Comparison of ENCODE assay signal across 9 cellular contexts in the genomic region with DNA sequence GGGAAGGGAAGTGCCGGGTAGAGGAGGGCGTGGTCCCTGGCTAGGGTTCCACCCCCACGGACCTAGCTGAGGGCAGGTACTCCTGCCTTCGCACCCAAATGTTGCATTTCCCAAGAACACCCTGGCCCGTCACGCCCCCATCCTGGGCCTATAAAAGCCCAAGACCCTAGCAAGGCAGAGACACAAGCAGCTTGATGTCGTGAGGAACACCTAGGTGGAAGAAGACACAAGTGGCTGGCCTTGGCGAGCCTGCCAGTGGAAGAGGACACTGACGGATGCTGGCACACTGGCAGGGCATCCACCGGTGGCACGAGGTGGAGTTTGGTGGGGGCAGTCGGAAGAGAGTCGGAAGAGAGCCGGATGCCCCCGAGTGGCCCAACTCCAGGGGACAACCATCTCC.
"Had no signal": no experiment of that assay in that cellular context is flagged by ENCODE, and none has a peak within 500 bp of the region (broad histone marks: within the 10 kb centered on the region; RNA-seq: fewer than 3 reads in every experiment).

No MANE protein-coding gene starts in this region.

- ATAC-seq: HCT116, HepG2 had no signal

- H3K36me3 ChIP-seq: HAP-1 had no signal

- H3K4me3 Mint-ChIP-seq: HFFc6 had no signal

- H3K4me3 ChIP-seq: GM23248, HAP-1 had no signal

- H3K9ac ChIP-seq: GM23248 had no signal

- H3K27me3 Mint-ChIP-seq: IgD-negative memory B cell had no signal

- H3K27ac ChIP-seq: GM23248, HL-60 had no signal

- H3K4me1 ChIP-seq: HAP-1 had no signal

- H3K4me1 Mint-ChIP-seq: IgD-negative memory B cell had no signal

- DNase-seq: GM23248, GOT3, H7, HFFc6 had no signal

- H3K9me3 Mint-ChIP-seq: HFFc6 had no signal

- H3K9me3 ChIP-seq: HAP-1 had no signal

- H3K36me3 Mint-ChIP-seq: IgD-negative memory B cell had no signal

- H3K27ac Mint-ChIP-seq: HFFc6, IgD-negative memory B cell had no signal

- H2AFZ ChIP-seq: GM23248 had no signal
